In the genomic region with DNA sequence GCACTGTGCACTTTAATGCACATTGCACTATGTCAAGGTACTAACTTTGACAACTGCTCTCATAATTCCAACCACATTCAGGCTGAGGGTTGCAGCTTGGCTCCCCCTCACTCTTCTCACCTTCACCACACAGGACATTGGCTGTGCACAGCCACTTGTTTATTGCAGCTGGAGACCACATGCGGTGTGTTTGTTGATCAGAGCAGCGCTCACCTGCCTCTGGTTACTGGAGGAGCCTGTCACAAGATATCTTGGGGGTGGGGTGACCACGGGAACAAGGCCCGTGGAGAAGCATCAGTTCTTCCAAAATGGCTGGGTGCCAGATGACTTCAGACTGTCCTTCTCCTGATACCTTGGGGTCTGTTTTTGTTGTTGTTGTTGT, we compare ENCODE assay signal across 11 cellular contexts. TPM values are rescaled to one million over a fixed set of nuclear protein-coding genes. Genes with fewer than 3 reads are reported as not detected.
A peak's percentile ranks its signal among the peaks of the same experiment; 100 is the strongest.
DNase-seq lines count a peak whose midpoint lies in the region; ATAC-seq and TF ChIP-seq lines count a peak whose summit lies in the region.
"Had no signal": no experiment of that assay in that cellular context is flagged by ENCODE, and none has a peak within 500 bp of the region (broad histone marks: within the 10 kb centered on the region; RNA-seq: fewer than 3 reads in every experiment).

No MANE protein-coding gene starts in this region.

- peak overlapping the region; percentile 97 to 98 for H3K27ac Mint-ChIP-seq in natural killer cell

- TF ChIP-seq CTCF in natural killer cell (IDR thresholded peaks at IDR 0.05), result no peak
- no peak for TF ChIP-seq CTCF in brain microvascular endothelial cell (IDR thresholded peaks at IDR 0.05; ENCODE audit: low read depth, low read length, missing control alignments)

- DNase-seq in NCI-H1092 (lab: John Stamatoyannopoulos, UW) (peak; percentile 11), NCI-H1092 treated with DMSO at 0.1 percent for 48 hours (lab: John Stamatoyannopoulos, UW) (no peak), NCI-H1105 (lab: John Stamatoyannopoulos, UW) (peak; percentile 5), natural killer cell (peak; percentile 76), SHP77 treated with DMSO at 0.1 percent for 48 hours (lab: John Stamatoyannopoulos, UW) (no peak), brain microvascular endothelial cell (no peak)
- DNase-seq in activated T-cell treated with anti-CD3 and anti-CD28 coated beads, Interleukin-2, amount 50 U/mL, for 4 hours, result peak; percentile 16

- in situ Hi-C loops in brain microvascular endothelial cell (cut with HindIII; ENCODE audit: low pct_ligation_motif_present, low sequenced_read_pairs), result no loop called here

- H3K36me3 Mint-ChIP-seq in activated T-cell treated with anti-CD3 and anti-CD28 coated beads, Interleukin-2, amount 50 U/mL, for 4 hours (ENCODE audit: insufficient read depth), result no peaks in the 10 kb centered on the region
- no peaks in the 10 kb centered on the region for H3K36me3 Mint-ChIP-seq in natural killer cell

- no peaks in the 10 kb centered on the region for H3K27me3 ChIP-seq in brain microvascular endothelial cell (replicated peaks)
- H3K27me3 ChIP-seq: cardiac muscle cell had no signal

- no peak overlapping the region for H3K4me3 ChIP-seq in brain microvascular endothelial cell (ENCODE audit: low read depth, low read length)
- H3K4me3 ChIP-seq: cardiac muscle cell had no signal

- H3K4me1 Mint-ChIP-seq in activated T-cell treated with anti-CD3 and anti-CD28 coated beads, Interleukin-2, amount 50 U/mL, for 4 hours (ENCODE audit: low read depth), result peaks cover 61% of the 10 kb centered on the region
- H3K4me1 Mint-ChIP-seq in natural killer cell, result peaks cover 74 to 83% of the 10 kb centered on the region in 2 donors

- no peak overlapping the region for H3K27ac ChIP-seq in brain microvascular endothelial cell

- intact Hi-C loops in natural killer cell (cut with micrococcal nuclease), result loop anchor here (2.0 to 5.0 kb wide), 4 partner anchors 176 to 648 kb away; a partner anchor contains a TSS

- H3K4me3 Mint-ChIP-seq in activated T-cell treated with anti-CD3 and anti-CD28 coated beads, Interleukin-2, amount 50 U/mL, for 4 hours, result no peak overlapping the region
- H3K4me3 Mint-ChIP-seq in natural killer cell, result peak overlapping the region; percentile 63

- no peaks in the 10 kb centered on the region for H3K9me3 Mint-ChIP-seq in activated T-cell treated with anti-CD3 and anti-CD28 coated beads, Interleukin-2, amount 50 U/mL, for 4 hours
- no peaks in the 10 kb centered on the region for H3K9me3 Mint-ChIP-seq in natural killer cell

- no peaks in the 10 kb centered on the region for H3K27me3 Mint-ChIP-seq in activated T-cell treated with anti-CD3 and anti-CD28 coated beads, Interleukin-2, amount 50 U/mL, for 4 hours (ENCODE audit: low read depth)
- H3K27me3 Mint-ChIP-seq in natural killer cell (ENCODE audit: low read depth in 2 of 2), result no peaks in the 10 kb centered on the region

- peak in 1 of 2 donors; percentile 35 for ATAC-seq in activated T-cell treated with anti-CD3 and anti-CD28 coated beads, Interleukin-2, amount 50 U/mL, for 4 hours
- ATAC-seq in natural killer cell (peak; percentile 40 to 76 (median 67)), GM19463 (IDR thresholded peaks at IDR 0.05; ENCODE audit: unreplicated experiment) (no peak)

- H3K36me3 ChIP-seq in brain microvascular endothelial cell (replicated peaks), result no peaks in the 10 kb centered on the region
- H3K36me3 ChIP-seq: cardiac muscle cell had no signal

RNA-seq across cellular contexts. Expression of a gene that starts 10.6 kb away (rescaled TPM):
- total RNA-seq in activated T-cell treated with anti-CD3 and anti-CD28 coated beads, Interleukin-2, amount 50 U/mL, for 4 hours, result 10 to 100 TPM; 19.9 to 72.3 (median 64.7) TPM
- 1,000 to 10,000 TPM in 1 of 3 donors, 100 to 1,000 TPM in 2; 793 to 1,167 (median 825) TPM for total RNA-seq in natural killer cell
- total RNA-seq: cardiac muscle cell had no signal

RNA-seq across cellular contexts. Expression of a gene that starts 22.1 kb away (rescaled TPM):
- total RNA-seq in activated T-cell treated with anti-CD3 and anti-CD28 coated beads, Interleukin-2, amount 50 U/mL, for 4 hours, result under 1 TPM in 1 of 3 donors, not detected in 2; 0.21 TPM
- total RNA-seq in natural killer cell, result 10 to 100 TPM in 2 of 3 donors, 1 to 10 TPM in 1; 10.0 to 24.1 (median 15.1) TPM
- total RNA-seq: cardiac muscle cell, pulmonary artery endothelial cell had no signal

RNA-seq across cellular contexts. Expression of a gene that starts 39.8 kb away (rescaled TPM):
- total RNA-seq in activated T-cell treated with anti-CD3 and anti-CD28 coated beads, Interleukin-2, amount 50 U/mL, for 4 hours, result not detected
- total RNA-seq in natural killer cell, result under 1 TPM; 0.48 to 1.00 (median 0.61) TPM

RNA-seq across cellular contexts. Expression of a gene that starts 52.7 kb away (rescaled TPM):
- total RNA-seq in activated T-cell treated with anti-CD3 and anti-CD28 coated beads, Interleukin-2, amount 50 U/mL, for 4 hours, result not detected
- total RNA-seq in natural killer cell, result not detected
- total RNA-seq: cardiac muscle cell; pulmonary artery endothelial cell; T-helper 2 cell treated with Interferon-gamma antibody and Interleukin-4, amounts not matched to agents 100 ng/mL and 5 ng/mL, for 36 hours had no signal

Comparison
In these comparisons a context has a peak if more than half of its experiments do, and no peak if none do; other contexts are left out.
1. DNase-seq: peak in NCI-H1092 (single experiment), NCI-H1105 (single experiment), activated T-cell treated with anti-CD3 and anti-CD28 coated beads, Interleukin-2, amount 50 U/mL, for 4 hours (single experiment) and natural killer cell (single experiment); none in NCI-H1092 treated with DMSO at 0.1 percent for 48 hours (single experiment), SHP77 treated with DMSO at 0.1 percent for 48 hours (single experiment) and brain microvascular endothelial cell (single experiment).
2. RNA of a gene that starts 10.6 kb away (total RNA-seq): 793 to 1,167 TPM in natural killer cell; 19.9 to 72.3 TPM in activated T-cell treated with anti-CD3 and anti-CD28 coated beads, Interleukin-2, amount 50 U/mL, for 4 hours; every median in the first group is over 10 times any median in the second.
3. RNA of a gene that starts 22.1 kb away (total RNA-seq): 10.0 to 24.1 TPM in natural killer cell; 0.21 TPM in activated T-cell treated with anti-CD3 and anti-CD28 coated beads, Interleukin-2, amount 50 U/mL, for 4 hours; every median in the first group is over 4 times any median in the second.